In genomic region chr4:87422104-87423052, GRCh38 we compare ENCODE assay signal across 8 cellular contexts. TPM values are rescaled to one million over a fixed set of nuclear protein-coding genes. Genes with fewer than 3 reads are reported as not detected.
DNase-seq lines count a peak whose midpoint lies in the region; ATAC-seq, FAIRE-seq and TF ChIP-seq lines count a peak whose summit lies in the region.

A gene with protein sequence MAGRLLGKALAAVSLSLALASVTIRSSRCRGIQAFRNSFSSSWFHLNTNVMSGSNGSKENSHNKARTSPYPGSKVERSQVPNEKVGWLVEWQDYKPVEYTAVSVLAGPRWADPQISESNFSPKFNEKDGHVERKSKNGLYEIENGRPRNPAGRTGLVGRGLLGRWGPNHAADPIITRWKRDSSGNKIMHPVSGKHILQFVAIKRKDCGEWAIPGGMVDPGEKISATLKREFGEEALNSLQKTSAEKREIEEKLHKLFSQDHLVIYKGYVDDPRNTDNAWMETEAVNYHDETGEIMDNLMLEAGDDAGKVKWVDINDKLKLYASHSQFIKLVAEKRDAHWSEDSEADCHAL (plus strand): TSS chr4:87422573. CDS start chr4:87422906, 333 bp downstream.

- H3K9me3 ChIP-seq in body of pancreas, result no peaks in the 10 kb centered on the region
- H3K9me3 ChIP-seq in sigmoid colon, result no peaks in the 10 kb centered on the region

- FAIRE-seq in TTC549 (lab: Jason Lieb, UNC), result peak; percentile 77

- DNase-seq in A172 (ENCODE audit: low spot score) (peak; percentile 88), NCI-H2107 treated with DMSO at 0.1 percent for 48 hours (lab: John Stamatoyannopoulos, UW; ENCODE audit: unreplicated experiment) (peak; percentile 74), body of pancreas (peak; percentile 93 to 99 (median 96)), iPS DF 19.7 (ENCODE audit: low read depth, low spot score) (peak; percentile 94), sigmoid colon (peak; percentile 97)

- H3K36me3 ChIP-seq in body of pancreas (replicated peaks in 1 of 2; ENCODE audit: insufficient read depth in 1 of 2, low read depth in 2 of 2), result no peaks in the 10 kb centered on the region
- no peaks in the 10 kb centered on the region for H3K36me3 ChIP-seq in sigmoid colon

- H3K4me1 ChIP-seq in body of pancreas (peaks cover 75% of the 10 kb centered on the region), sigmoid colon (peaks cover 0 to 31% (median 27%) of the 10 kb centered on the region in 4 donors)

- peak; percentile 76 for ATAC-seq in GM18520 (IDR thresholded peaks at IDR 0.05; ENCODE audit: unreplicated experiment)
- ATAC-seq in HG03064 (IDR thresholded peaks at IDR 0.05; ENCODE audit: low read depth, unreplicated experiment), result peak; percentile 81
- ATAC-seq in body of pancreas, result peak; percentile 92

- TF ChIP-seq EP300 in sigmoid colon (IDR thresholded peaks at IDR 0.05), result peak in 1 of 4 donors; percentile 82

- TF ChIP-seq CTCF in body of pancreas (IDR thresholded peaks at IDR 0.05), result peak in 1 of 7 experiments; percentile 12
- no peak for TF ChIP-seq CTCF in sigmoid colon (IDR thresholded peaks at IDR 0.05)

- TF ChIP-seq POLR2A in body of pancreas (IDR thresholded peaks at IDR 0.05) (peak; percentile 69 to 91 (median 89)), sigmoid colon (IDR thresholded peaks at IDR 0.05) (peak; percentile 83 to 86)

- H3K27me3 ChIP-seq in body of pancreas (no peaks in the 10 kb centered on the region), sigmoid colon (no peaks in the 10 kb centered on the region)

- H3K4me3 ChIP-seq in body of pancreas (peak within 1 kb of the TSS; percentile 24 to 78), sigmoid colon (peak within 1 kb of the TSS; percentile 67 to 91 (median 74))

- intact Hi-C loops in body of pancreas (cut with DNase I), result no loop called here
- intact Hi-C loops in sigmoid colon (cut with DNase I), result loop anchor here (1.0 to 10.0 kb wide), 4 partner anchors 31 to 120 kb away; partner anchors contain the start of gene HSD17B11

- peak within 1 kb of the TSS; percentile 91 to 96 (median 93) for H3K27ac ChIP-seq in body of pancreas
- peak within 1 kb of the TSS; percentile 85 to 95 (median 91) for H3K27ac ChIP-seq in sigmoid colon

- WGBS in body of pancreas, 2 donors, result 1 to 2% methylated on average over 41 to 57 of the region's 58 CpGs
- WGBS in sigmoid colon, 2 donors, result 1% methylated on average over 58 of the region's 58 CpGs

RNA-seq across cellular contexts. Expression of the gene that starts here (rescaled TPM):
- 13.3 and 16.3 TPM in 2 replicates for total RNA-seq in A172 (2014; rRNA removed; shearing (Covaris generic))
- 10 to 100 TPM; 22.7 to 32.2 TPM for total RNA-seq in body of pancreas
- 10 to 100 TPM; 12.4 to 25.2 (median 22.7) TPM for total RNA-seq in sigmoid colon
- polyA plus RNA-seq in sigmoid colon, result 10 to 100 TPM; 27.0 to 53.1 (median 33.5) TPM

Comparison
In these comparisons a context has a peak if more than half of its experiments do, and no peak if none do; other contexts are left out.
1. Peak in every context shown above with its lines: DNase-seq, ATAC-seq, H3K4me3 ChIP-seq and H3K27ac ChIP-seq.